ENCODE assay signal across 1 cellular context in the genomic region with DNA sequence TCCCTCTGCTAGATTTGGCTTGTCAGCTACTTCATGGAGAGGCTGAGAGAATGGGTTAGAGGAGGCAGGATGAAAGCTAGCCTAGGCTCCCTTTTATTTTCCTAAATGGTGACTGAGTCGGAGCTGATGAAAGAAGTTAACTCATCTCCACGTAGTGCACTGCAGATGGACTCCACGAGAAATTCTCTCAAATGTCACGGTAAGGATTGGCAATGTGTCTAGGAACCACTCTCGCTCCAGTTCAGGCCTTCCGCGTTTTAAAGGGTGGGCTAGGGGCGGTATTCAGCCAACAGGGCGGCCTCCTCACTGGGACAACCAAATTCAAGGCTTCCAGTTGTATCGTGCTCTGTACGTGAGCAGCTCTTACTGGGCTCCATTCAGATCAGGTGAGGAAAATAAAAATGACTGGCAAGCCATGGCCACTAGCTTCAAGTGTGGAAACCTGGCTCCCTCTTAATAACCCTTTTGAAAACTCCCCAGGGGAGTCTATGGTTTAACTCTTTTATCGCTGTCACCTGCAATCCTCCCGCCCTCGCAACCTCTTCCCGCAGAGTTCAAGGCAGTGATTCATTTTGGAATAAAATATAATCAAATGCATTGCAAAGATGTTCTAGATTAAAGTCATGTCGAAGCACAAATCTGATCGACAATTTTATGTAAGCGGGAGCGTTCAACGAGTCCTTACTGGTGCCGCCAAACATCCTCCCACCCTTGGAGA.
TF ChIP-seq lines count a peak whose summit lies in the region.

No MANE protein-coding gene starts in this region.

TF ChIP-seq in HCT116, 20 proteins besides CTCF, POLR2A, EP300 and RAD21 (continued from another document):
- no peak for TF ChIP-seq YY1 (IDR thresholded peaks at IDR 0.05; ENCODE audit: extremely low read depth, insufficient replicate concordance, low read depth, low read length)
- TF ChIP-seq, protein P1, sequence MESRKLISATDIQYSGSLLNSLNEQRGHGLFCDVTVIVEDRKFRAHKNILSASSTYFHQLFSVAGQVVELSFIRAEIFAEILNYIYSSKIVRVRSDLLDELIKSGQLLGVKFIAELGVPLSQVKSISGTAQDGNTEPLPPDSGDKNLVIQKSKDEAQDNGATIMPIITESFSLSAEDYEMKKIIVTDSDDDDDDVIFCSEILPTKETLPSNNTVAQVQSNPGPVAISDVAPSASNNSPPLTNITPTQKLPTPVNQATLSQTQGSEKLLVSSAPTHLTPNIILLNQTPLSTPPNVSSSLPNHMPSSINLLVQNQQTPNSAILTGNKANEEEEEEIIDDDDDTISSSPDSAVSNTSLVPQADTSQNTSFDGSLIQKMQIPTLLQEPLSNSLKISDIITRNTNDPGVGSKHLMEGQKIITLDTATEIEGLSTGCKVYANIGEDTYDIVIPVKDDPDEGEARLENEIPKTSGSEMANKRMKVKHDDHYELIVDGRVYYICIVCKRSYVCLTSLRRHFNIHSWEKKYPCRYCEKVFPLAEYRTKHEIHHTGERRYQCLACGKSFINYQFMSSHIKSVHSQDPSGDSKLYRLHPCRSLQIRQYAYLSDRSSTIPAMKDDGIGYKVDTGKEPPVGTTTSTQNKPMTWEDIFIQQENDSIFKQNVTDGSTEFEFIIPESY (IDR thresholded peaks at IDR 0.05; ENCODE audit: extremely low read depth, insufficient replicate concordance, low read length), result no peak
- TF ChIP-seq SIN3A (IDR thresholded peaks at IDR 0.05; ENCODE audit: low read depth), result no peak
- no peak for TF ChIP-seq SP1 (IDR thresholded peaks at IDR 0.05; ENCODE audit: low read depth)
- TF ChIP-seq, protein P2, sequence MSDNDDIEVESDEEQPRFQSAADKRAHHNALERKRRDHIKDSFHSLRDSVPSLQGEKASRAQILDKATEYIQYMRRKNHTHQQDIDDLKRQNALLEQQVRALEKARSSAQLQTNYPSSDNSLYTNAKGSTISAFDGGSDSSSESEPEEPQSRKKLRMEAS (IDR thresholded peaks at IDR 0.05), result no peak
- no peak for TF ChIP-seq JUND (IDR thresholded peaks at IDR 0.05)
